ENCODE assay signal across 10 cellular contexts in genomic region chr6:167750956-167751358, GRCh38.
A peak's percentile ranks its signal among the peaks of the same experiment; 100 is the strongest.
DNase-seq lines count a peak whose midpoint lies in the region; ATAC-seq and TF ChIP-seq lines count a peak whose summit lies in the region.
"Had no signal": no experiment of that assay in that cellular context is flagged by ENCODE, and none has a peak within 500 bp of the region (broad histone marks: within the 10 kb centered on the region; RNA-seq: fewer than 3 reads in every experiment).

No MANE protein-coding gene starts in this region.

- no peak for TF ChIP-seq CTCF in colonic mucosa (IDR thresholded peaks at IDR 0.05)
- TF ChIP-seq CTCF in left lung (IDR thresholded peaks at IDR 0.05), result no peak
- peak in 2 of 6 experiments; percentile 14 to 18 for TF ChIP-seq CTCF in thyroid gland (IDR thresholded peaks at IDR 0.05)
- TF ChIP-seq CTCF in tibial nerve (IDR thresholded peaks at IDR 0.05), result no peak

- 11 to 39% methylated on average over 3 to 4 of the region's 4 CpGs for WGBS in thyroid gland, 2 donors
- WGBS in tibial nerve, 2 donors, result 37 to 55% methylated on average over 4 of the region's 4 CpGs

- H3K9me3 ChIP-seq in colonic mucosa (no peaks in the 10 kb centered on the region), left lung (no peaks in the 10 kb centered on the region), thyroid gland (no peaks in the 10 kb centered on the region), tibial nerve (no peaks in the 10 kb centered on the region)
- H3K9me3 ChIP-seq: ovary had no signal

- ATAC-seq in left lung, result peak; percentile 97

- no peak overlapping the region for H3K9ac ChIP-seq in colonic mucosa (ENCODE audit: low read depth in 2 of 2, low read length in 2 of 2)

- peak in 1 of 2 donors; percentile 51 for TF ChIP-seq EP300 in tibial nerve (IDR thresholded peaks at IDR 0.05)

- intact Hi-C loops in colonic mucosa (cut with DNase I), result no loop called here
- intact Hi-C loops in left lung (cut with DNase I), result no loop called here
- intact Hi-C loops in thyroid gland (cut with DNase I), result no loop called here

- peak; percentile 35 for DNase-seq in LoVo (ENCODE audit: low spot score)
- DNase-seq in colonic mucosa, result peak; percentile 80
- peak; percentile 83 to 84 for DNase-seq in left lung
- DNase-seq in thyroid gland, result peak; percentile 97 to 98
- no peak for DNase-seq in RKO (ENCODE audit: low spot score)
- DNase-seq in NCI-H524 treated with DMSO at 0.1 percent for 48 hours (lab: John Stamatoyannopoulos, UW), result no peak
- no peak for DNase-seq in tibial nerve (ENCODE audit: low spot score in 2 of 2)
- DNase-seq: activated CD4-positive, alpha-beta T cell treated with anti-CD3 and anti-CD28 coated beads for 4 hours; effector CD8-positive, alpha-beta T cell had no signal

- TF ChIP-seq POLR2A in thyroid gland (IDR thresholded peaks at IDR 0.05) (peak in 1 of 2 donors; percentile 45), tibial nerve (IDR thresholded peaks at IDR 0.05) (no peak)

- H3K4me3 ChIP-seq in colonic mucosa (no peak overlapping the region), left lung (no peak overlapping the region), thyroid gland (replicated peaks in 1 of 3) (no peak overlapping the region), tibial nerve (no peak overlapping the region)
- H3K4me3 ChIP-seq: ovary had no signal

- H3K4me1 ChIP-seq in colonic mucosa (no peaks in the 10 kb centered on the region), left lung (peaks cover 0 to 4% of the 10 kb centered on the region in 2 donors), thyroid gland (peaks cover 20 to 46% of the 10 kb centered on the region in 2 donors), tibial nerve (peaks cover 0 to 39% (median 2%) of the 10 kb centered on the region in 4 donors)

- no peak overlapping the region for H3K27ac ChIP-seq in colonic mucosa
- peak overlapping the region in 1 of 2 donors; percentile 36 for H3K27ac ChIP-seq in left lung
- peak overlapping the region; percentile 87 to 91 (median 87) for H3K27ac ChIP-seq in thyroid gland
- peak overlapping the region in 2 of 4 donors; percentile 32 to 40 for H3K27ac ChIP-seq in tibial nerve
- H3K27ac ChIP-seq: ovary had no signal

- H3K27me3 ChIP-seq in colonic mucosa, result no peaks in the 10 kb centered on the region
- no peaks in the 10 kb centered on the region for H3K27me3 ChIP-seq in left lung
- no peaks in the 10 kb centered on the region for H3K27me3 ChIP-seq in thyroid gland
- no peaks in the 10 kb centered on the region for H3K27me3 ChIP-seq in tibial nerve
- H3K27me3 ChIP-seq: ovary had no signal

- no peaks in the 10 kb centered on the region for H3K36me3 ChIP-seq in colonic mucosa
- H3K36me3 ChIP-seq in left lung, result no peaks in the 10 kb centered on the region
- H3K36me3 ChIP-seq in thyroid gland, result no peaks in the 10 kb centered on the region
- no peaks in the 10 kb centered on the region for H3K36me3 ChIP-seq in tibial nerve
- H3K36me3 ChIP-seq: ovary had no signal

Comparison
In these comparisons a context has a peak if more than half of its experiments do, and no peak if none do; other contexts are left out.
1. DNase-seq: peak in LoVo (single experiment), colonic mucosa (single experiment), left lung (2 of 2) and thyroid gland (2 of 2); none in RKO (single experiment), NCI-H524 treated with DMSO at 0.1 percent for 48 hours (single experiment) and tibial nerve (0 of 2).